8 cellular contexts compared by ENCODE assay signal in the genomic region with DNA sequence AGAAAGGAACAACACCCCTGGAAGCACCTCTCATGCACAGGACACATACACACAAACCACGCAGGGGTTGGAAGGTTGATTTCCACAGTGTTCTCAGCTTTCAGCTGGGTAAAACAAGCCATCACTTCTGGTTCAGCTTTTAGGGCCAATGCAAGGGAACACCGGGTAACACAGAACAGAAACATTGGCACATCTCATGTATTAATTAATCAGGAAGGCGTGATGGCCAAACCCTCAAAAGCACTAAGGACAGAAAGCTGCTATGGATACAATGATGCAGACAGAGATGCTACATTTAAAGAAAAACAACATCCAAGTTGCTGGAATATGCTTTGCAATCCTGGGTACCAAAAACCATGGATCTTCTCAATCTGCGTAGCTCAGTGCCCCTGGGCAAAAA.
A peak's percentile ranks its signal among the peaks of the same experiment; 100 is the strongest.
DNase-seq lines count a peak whose midpoint lies in the region; ATAC-seq, FAIRE-seq and TF ChIP-seq lines count a peak whose summit lies in the region.

No MANE protein-coding gene starts in this region.

- peak overlapping the region; percentile 85; the same call in 1 of the 2 replicates for H2BK12ac ChIP-seq in H1 (ENCODE audit: low read depth, low read length)

- no peak overlapping the region for H3K14ac ChIP-seq in H1 (ENCODE audit: insufficient read length)

- no peak overlapping the region for H3K23ac ChIP-seq in H1 (ENCODE audit: insufficient read length)

- H3K9ac ChIP-seq in H1 (replicated peaks in 1 of 4; ENCODE audit: extremely low read depth in 1 of 4, low read depth in 3 of 4, low read length in 3 of 4): no peak overlapping the region

- H3K79me1 ChIP-seq in H1 (ENCODE audit: low read depth, low read length): no peaks in the 10 kb centered on the region; the same call in 1 of the 2 replicates

- CTCF ChIA-PET in activated CD8-positive, alpha-beta memory T cell treated with anti-CD3 and anti-CD28 coated beads, Interleukin-2, amount 10 ng/mL, durations not matched to agents 7 days and 5 days (lab: Charles Lee): interaction anchor here (1.5 to 2.6 kb wide), 4 partner anchors 10 to 141 kb away, joined by 4 to 9 read pairs (median 7); no protein-coding TSS in a partner anchor
- CTCF ChIA-PET in H1 (lab: Charles Lee; ENCODE audit: partially characterized antibody): interaction anchor here (0.7 to 7.1 kb wide), 35 partner anchors 8 to 257 kb away, joined by 3 to 71 read pairs (median 5); a partner anchor contains a TSS

- no peak overlapping the region for H4K5ac ChIP-seq in H1 (ENCODE audit: insufficient read length, low read depth, low read length)

- H2BK15ac ChIP-seq in H1 (ENCODE audit: low read length): no peak overlapping the region

- peaks cover 23% of the 10 kb centered on the region for H3K4me1 Mint-ChIP-seq in activated CD8-positive, alpha-beta memory T cell treated with anti-CD3 and anti-CD28 coated beads, Interleukin-2, amount 10 ng/mL, durations not matched to agents 7 days and 5 days

- POLR2A ChIA-PET in H1 (lab: Charles Lee; ENCODE audit: partially characterized antibody): interaction anchor here (0.5 to 2.9 kb wide), 13 partner anchors 9 to 213 kb away, joined by 3 to 15 read pairs (median 3); a partner anchor contains a TSS

- H3K27me3 Mint-ChIP-seq in activated CD8-positive, alpha-beta memory T cell treated with anti-CD3 and anti-CD28 coated beads, Interleukin-2, amount 10 ng/mL, durations not matched to agents 7 days and 5 days: peaks cover 51% of the 10 kb centered on the region

- 48% methylated on average over 4 of the region's 4 CpGs; no CpG with 5 or more reads in 1 of the 2 experiments for whole genome bisulfite sequencing in H1 (ENCODE audit: extremely low coverage in 1 of 2, insufficient coverage in 1 of 2, insufficient read length in 1 of 2, insufficient replicate concordance in 2 of 2, low coverage in 1 of 2, low lambda C conversion rate in 2 of 2, missing lambda C conversion rate in 1 of 2), 2 experiments
- 56 to 80% methylated on average over 4 of the region's 4 CpGs for WGBS in upper lobe of left lung, 2 donors

- no peak for TF ChIP-seq POLR2A in H1 (IDR thresholded peaks at IDR 0.05; ENCODE audit: control extremely low read depth in 1 of 2, low read depth in 2 of 2, low read length in 2 of 2)
- no peak for TF ChIP-seq POLR2A in upper lobe of left lung (IDR thresholded peaks at IDR 0.05)

- H3K4me2 ChIP-seq in H1 (ENCODE audit: insufficient read depth in 1 of 2, low read depth in 2 of 2, low read length in 2 of 2): peak overlapping the region; percentile 77 to 98

- TF ChIP-seq RAD21 in H1 (IDR thresholded peaks at IDR 0.05 in 1 of 2, conservative IDR thresholded peaks at IDR 0.05 in 1 of 2; ENCODE audit: low read depth in 2 of 2, low read length in 2 of 2): no peak

- H3K23me2 ChIP-seq in H1 (ENCODE audit: low read depth, low read length): peaks cover 11% of the 10 kb centered on the region

- H3K27me3 ChIP-seq in H1 (replicated peaks in 1 of 4; ENCODE audit: control insufficient read depth in 3 of 4, extremely low read depth in 1 of 4, insufficient read depth in 3 of 4, low read length in 3 of 4) (no peaks in the 10 kb centered on the region), muscle layer of duodenum (ENCODE audit: low read depth, low read length) (no peaks in the 10 kb centered on the region), upper lobe of left lung (no peaks in the 10 kb centered on the region)

- no peak overlapping the region for H2AFZ ChIP-seq in H1 (ENCODE audit: low read length)

- peak overlapping the region; percentile 78 for H3K4me3 Mint-ChIP-seq in activated CD8-positive, alpha-beta memory T cell treated with anti-CD3 and anti-CD28 coated beads, Interleukin-2, amount 10 ng/mL, durations not matched to agents 7 days and 5 days

- H3K27ac Mint-ChIP-seq in activated CD8-positive, alpha-beta memory T cell treated with anti-CD3 and anti-CD28 coated beads, Interleukin-2, amount 10 ng/mL, durations not matched to agents 7 days and 5 days: no peak overlapping the region

- H4K20me1 ChIP-seq in H1 (replicated peaks in 1 of 2; ENCODE audit: control insufficient read depth in 1 of 2, insufficient read depth in 2 of 2, low read length in 2 of 2): peaks cover 0 to 1% of the 10 kb centered on the region in 2 experiments

- H4K91ac ChIP-seq in H1 (replicated peaks; ENCODE audit: insufficient read length, low read length): no peak overlapping the region

- no peak for TF ChIP-seq EP300 in H1 (IDR thresholded peaks at IDR 0.05; ENCODE audit: borderline replicate concordance in 1 of 2, low read depth in 2 of 2, low read length in 2 of 2)
- TF ChIP-seq EP300 in upper lobe of left lung (IDR thresholded peaks at IDR 0.05): no peak

- H2BK5ac ChIP-seq in H1 (ENCODE audit: low read depth, low read length): peak overlapping the region; percentile 54

- no peaks in the 10 kb centered on the region for H3K9me3 Mint-ChIP-seq in activated CD8-positive, alpha-beta memory T cell treated with anti-CD3 and anti-CD28 coated beads, Interleukin-2, amount 10 ng/mL, durations not matched to agents 7 days and 5 days (ENCODE audit: low read depth)

- peaks cover 5 to 18% (median 14%) of the 10 kb centered on the region in 4 experiments; a peak in 6 of 7 replicates for H3K4me1 ChIP-seq in H1 (replicated peaks in 1 of 4; ENCODE audit: control insufficient read depth in 3 of 4, insufficient read depth in 4 of 4, low read length in 3 of 4)
- peaks cover 0 to 28% of the 10 kb centered on the region in 2 donors for H3K4me1 ChIP-seq in muscle layer of duodenum (ENCODE audit: control insufficient read depth in 1 of 2, insufficient read depth in 2 of 2, low read length in 2 of 2)
- H3K4me1 ChIP-seq in upper lobe of left lung: peaks cover 5 to 12% (median 12%) of the 10 kb centered on the region in 4 donors

- H3K36me3 Mint-ChIP-seq in activated CD8-positive, alpha-beta memory T cell treated with anti-CD3 and anti-CD28 coated beads, Interleukin-2, amount 10 ng/mL, durations not matched to agents 7 days and 5 days: no peaks in the 10 kb centered on the region

- H3K4ac ChIP-seq in H1 (replicated peaks; ENCODE audit: insufficient read length, low read depth, low read length): no peak overlapping the region

- no peak overlapping the region for H2BK120ac ChIP-seq in H1 (replicated peaks; ENCODE audit: low read depth, low read length)

- H4K8ac ChIP-seq in H1 (ENCODE audit: extremely low read depth, insufficient read depth, low read length): no peak overlapping the region

- no peak overlapping the region for H3K56ac ChIP-seq in H1 (replicated peaks; ENCODE audit: insufficient read length, low read depth, low read length)

- no peak for ATAC-seq in activated CD8-positive, alpha-beta memory T cell treated with anti-CD3 and anti-CD28 coated beads, Interleukin-2, amount 10 ng/mL, durations not matched to agents 7 days and 5 days
- ATAC-seq in upper lobe of left lung (ENCODE audit: low FRiP score in 2 of 2): peak in 1 of 2 donors; percentile 5
- no peak for ATAC-seq in GM21619 (IDR thresholded peaks at IDR 0.05; ENCODE audit: unreplicated experiment)

- DNase-seq in activated CD8-positive, alpha-beta memory T cell treated with anti-CD3 and anti-CD28 coated beads, Interleukin-2, amount 10 ng/mL, durations not matched to agents 7 days and 5 days: no peak
- DNase-seq in activated CD8-positive, alpha-beta memory T cell treated with anti-CD3 and anti-CD28 coated beads for 24 hours: no peak
- no peak for DNase-seq in H1 (ENCODE audit: low read depth in 1 of 2, low spot score in 2 of 2)
- DNase-seq in upper lobe of left lung: no peak
- no peak for DNase-seq in activated CD4-positive, CD25-positive, alpha-beta regulatory T cell treated with anti-CD3 and anti-CD28 coated beads, Interleukin-2, amount 50 U/mL, for 72 hours
- no peak for DNase-seq in RPMI8226

- no peak for TF ChIP-seq CTCF in H1 (IDR thresholded peaks at IDR 0.05; ENCODE audit: control extremely low read depth in 1 of 3, insufficient read depth in 1 of 3, low read depth in 1 of 3, low read length in 3 of 3)
- TF ChIP-seq CTCF in upper lobe of left lung (IDR thresholded peaks at IDR 0.05): no peak

- peaks cover 0 to 35% of the 10 kb centered on the region in 2 experiments; a peak in 2 of 4 replicates for H3K79me2 ChIP-seq in H1 (ENCODE audit: control insufficient read depth in 1 of 2, insufficient read depth in 2 of 2, low read length in 2 of 2)

- peak overlapping the region; percentile 73; the same call in 1 of the 2 replicates for H3K18ac ChIP-seq in H1 (ENCODE audit: extremely low read depth, low read length)

- H3K27ac ChIP-seq in H1 (ENCODE audit: low read depth, low read length): no peak overlapping the region
- H3K27ac ChIP-seq in muscle layer of duodenum (ENCODE audit: low read length): peak overlapping the region; percentile 28
- no peak overlapping the region for H3K27ac ChIP-seq in upper lobe of left lung

- H3K4me3 ChIP-seq in H1 (ENCODE audit: extremely low read depth in 1 of 4, insufficient read depth in 2 of 4, low read depth in 3 of 4, low read length in 4 of 4) (peak overlapping the region; percentile 74 to 82 (median 79); a peak in 7 of 8 replicates), muscle layer of duodenum (ENCODE audit: low read depth in 1 of 2, low read length in 2 of 2) (peak overlapping the region; percentile 65 to 84), upper lobe of left lung (peak overlapping the region in 3 of 4 donors; percentile 26 to 53 (median 40))

- H3K9me3 ChIP-seq in H1 (ENCODE audit: insufficient read depth in 2 of 2, low read depth in 1 of 2, low read length in 1 of 2) (no peaks in the 10 kb centered on the region), muscle layer of duodenum (ENCODE audit: control insufficient read depth in 1 of 2, low read length in 2 of 2) (no peaks in the 10 kb centered on the region), upper lobe of left lung (no peaks in the 10 kb centered on the region)

- peak overlapping the region; percentile 68; the same call in 1 of the 2 replicates for H2BK20ac ChIP-seq in H1 (ENCODE audit: low read length)

- peak overlapping the region; percentile 71; the same call in 1 of the 2 replicates for H2AK5ac ChIP-seq in H1 (ENCODE audit: low read depth, low read length)

- no peak for FAIRE-seq in H1 (lab: Jason Lieb, UNC)

- H3K36me3 ChIP-seq in H1 (ENCODE audit: control insufficient read depth in 2 of 4, insufficient read depth in 4 of 4, low read length in 3 of 4) (no peaks in the 10 kb centered on the region), muscle layer of duodenum (ENCODE audit: control insufficient read depth in 1 of 2, insufficient read depth in 2 of 2, low read length in 2 of 2) (no peaks in the 10 kb centered on the region), upper lobe of left lung (no peaks in the 10 kb centered on the region)

TF ChIP-seq in H1, 55 proteins besides CTCF, POLR2A, EP300 and RAD21 (continues in another document):
- TF ChIP-seq BRCA1 (IDR thresholded peaks at IDR 0.05; ENCODE audit: low read depth, low read length) (no peak), SRF (IDR thresholded peaks at IDR 0.05; ENCODE audit: low read depth, low read length) (no peak), CEBPB (IDR thresholded peaks at IDR 0.05; ENCODE audit: low read depth, low read length) (no peak), EGR1 (IDR thresholded peaks at IDR 0.05; ENCODE audit: borderline replicate concordance, low read depth, low read length) (no peak)
- TF ChIP-seq, protein P1, sequence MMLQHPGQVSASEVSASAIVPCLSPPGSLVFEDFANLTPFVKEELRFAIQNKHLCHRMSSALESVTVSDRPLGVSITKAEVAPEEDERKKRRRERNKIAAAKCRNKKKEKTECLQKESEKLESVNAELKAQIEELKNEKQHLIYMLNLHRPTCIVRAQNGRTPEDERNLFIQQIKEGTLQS (IDR thresholded peaks at IDR 0.05; ENCODE audit: insufficient read depth, low read depth, low read length): no peak
